In genomic region chr6:36955671-36956070, GRCh38 we compare ENCODE assay signal across 1 cellular context.
TF ChIP-seq lines count a peak whose summit lies in the region.

No MANE protein-coding gene starts in this region.

TF ChIP-seq in GM23338, 12 proteins besides CTCF, POLR2A, EP300 and RAD21 (continued from another document):
- TF ChIP-seq ETS1 (IDR thresholded peaks at IDR 0.05) (no peak), STAT1 (IDR thresholded peaks at IDR 0.05; ENCODE audit: unreplicated experiment) (no peak), POLR2AphosphoS5 (IDR thresholded peaks at IDR 0.05; ENCODE audit: low read depth) (no peak), ZNF114 (CRISPR knock-in tag; IDR thresholded peaks at IDR 0.05) (no peak), CREB1 (CRISPR knock-in tag; IDR thresholded peaks at IDR 0.05; ENCODE audit: low read depth) (no peak), EZH2phosphoT487 (IDR thresholded peaks at IDR 0.05; ENCODE audit: unreplicated experiment) (no peak), REST (IDR thresholded peaks at IDR 0.05; ENCODE audit: unreplicated experiment) (no peak), ZNF331 (CRISPR knock-in tag; IDR thresholded peaks at IDR 0.05; ENCODE audit: low read depth) (no peak), JUNB (IDR thresholded peaks at IDR 0.05; ENCODE audit: unreplicated experiment) (no peak)
